ENCODE assay signal across 14 cellular contexts in the genomic region with DNA sequence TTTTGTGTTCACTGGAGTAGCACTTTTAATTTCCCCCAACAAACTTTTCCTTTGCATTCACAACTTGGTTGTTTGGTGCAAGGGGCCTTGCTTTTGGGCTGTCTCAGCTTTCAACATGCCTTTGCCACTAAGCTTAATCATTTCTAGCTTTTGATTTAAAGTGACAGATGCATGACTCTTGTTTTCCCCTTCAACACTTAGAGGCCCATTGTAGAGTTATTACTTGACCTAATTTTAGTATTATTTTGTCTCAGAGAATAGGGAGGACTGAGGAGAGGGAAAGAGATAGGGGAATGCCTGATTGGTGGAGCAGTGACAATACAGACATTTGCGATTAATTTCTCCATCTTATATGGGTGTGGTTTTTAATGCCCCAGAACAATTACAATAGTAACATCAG.
DNase-seq lines count a peak whose midpoint lies in the region; ATAC-seq and TF ChIP-seq lines count a peak whose summit lies in the region.
"Had no signal": no experiment of that assay in that cellular context is flagged by ENCODE, and none has a peak within 500 bp of the region (broad histone marks: within the 10 kb centered on the region; RNA-seq: fewer than 3 reads in every experiment).

No MANE protein-coding gene starts in this region.

- DNase-seq in activated CD8-positive, alpha-beta T cell treated with anti-CD3 and anti-CD28 coated beads for 36 hours: no peak
- DNase-seq in activated CD8-positive, alpha-beta T cell treated with anti-CD3 and anti-CD28 coated beads, Interleukin-2, amount 10 ng/mL, durations not matched to agents 7 days and 5 days: no peak
- DNase-seq in stimulated activated naive CD8-positive, alpha-beta T cell treated with anti-CD3 and anti-CD28 coated beads, Interleukin-15, amount 100 ng/mL, for 72 hours: no peak
- DNase-seq in stimulated activated naive CD8-positive, alpha-beta T cell treated with anti-CD3 and anti-CD28 coated beads, Interleukin-15, Interleukin-2, amounts not matched to agents 100 U/mL and 50 U/mL, for 24 hours: no peak
- peak; percentile 7 for DNase-seq in retinal pigment epithelial cell (ENCODE audit: low read depth)
- DNase-seq: CD8-positive, alpha-beta T cell; COR-L47; DMS153; DND-41; GDM1; GOT3; H9 had no signal

- POLR2A ChIA-PET in activated CD8-positive, alpha-beta T cell treated with anti-CD3 and anti-CD28 coated beads for 36 hours (lab: Charles Lee): interaction anchor here (0.7 kb wide), 1 partner anchor 225 kb away, joined by 4 read pairs; no protein-coding TSS in a partner anchor
- POLR2A ChIA-PET in activated CD8-positive, alpha-beta T cell treated with anti-CD3 and anti-CD28 coated beads, Interleukin-2, amount 10 ng/mL, durations not matched to agents 7 days and 5 days (lab: Charles Lee): no interaction called here

- peak; percentile 30 for ATAC-seq in activated CD8-positive, alpha-beta T cell treated with anti-CD3 and anti-CD28 coated beads for 36 hours
- ATAC-seq in activated CD8-positive, alpha-beta T cell treated with anti-CD3 and anti-CD28 coated beads, Interleukin-2, amount 10 ng/mL, durations not matched to agents 7 days and 5 days: no peak
- ATAC-seq in stimulated activated naive CD8-positive, alpha-beta T cell treated with anti-CD3 and anti-CD28 coated beads, Interleukin-15, amount 100 ng/mL, for 72 hours: peak; percentile 33
- ATAC-seq in stimulated activated naive CD8-positive, alpha-beta T cell treated with anti-CD3 and anti-CD28 coated beads, Interleukin-15, Interleukin-2, amounts not matched to agents 100 U/mL and 50 U/mL, for 24 hours: no peak
- no peak for ATAC-seq in GM21528 (IDR thresholded peaks at IDR 0.05; ENCODE audit: low FRiP score, unreplicated experiment)
- ATAC-seq: CD8-positive, alpha-beta T cell had no signal

- H3K27me3 Mint-ChIP-seq in activated CD8-positive, alpha-beta T cell treated with anti-CD3 and anti-CD28 coated beads for 36 hours: no peaks in the 10 kb centered on the region
- H3K27me3 Mint-ChIP-seq in activated CD8-positive, alpha-beta T cell treated with anti-CD3 and anti-CD28 coated beads, Interleukin-2, amount 10 ng/mL, durations not matched to agents 7 days and 5 days (ENCODE audit: low read depth): no peaks in the 10 kb centered on the region
- no peaks in the 10 kb centered on the region for H3K27me3 Mint-ChIP-seq in stimulated activated naive CD8-positive, alpha-beta T cell treated with anti-CD3 and anti-CD28 coated beads, Interleukin-15, amount 100 ng/mL, for 72 hours

- H3K27ac Mint-ChIP-seq in activated CD8-positive, alpha-beta T cell treated with anti-CD3 and anti-CD28 coated beads for 36 hours: no peak overlapping the region
- no peak overlapping the region for H3K27ac Mint-ChIP-seq in activated CD8-positive, alpha-beta T cell treated with anti-CD3 and anti-CD28 coated beads, Interleukin-2, amount 10 ng/mL, durations not matched to agents 7 days and 5 days
- no peak overlapping the region for H3K27ac Mint-ChIP-seq in stimulated activated naive CD8-positive, alpha-beta T cell treated with anti-CD3 and anti-CD28 coated beads, Interleukin-15, amount 100 ng/mL, for 72 hours
- H3K27ac Mint-ChIP-seq: CD14-positive monocyte; CD8-positive, alpha-beta T cell had no signal

- intact Hi-C loops in activated CD8-positive, alpha-beta T cell treated with anti-CD3 and anti-CD28 coated beads for 36 hours (cut with micrococcal nuclease): no loop called here

- CTCF ChIA-PET in activated CD8-positive, alpha-beta T cell treated with anti-CD3 and anti-CD28 coated beads for 36 hours (lab: Charles Lee): interaction anchor here (1.0 to 1.6 kb wide), 2 partner anchors 12 to 73 kb away, joined by 3 to 6 read pairs; no protein-coding TSS in a partner anchor
- CTCF ChIA-PET in activated CD8-positive, alpha-beta T cell treated with anti-CD3 and anti-CD28 coated beads, Interleukin-2, amount 10 ng/mL, durations not matched to agents 7 days and 5 days (lab: Charles Lee): interaction anchor here (0.8 kb wide), 1 partner anchor 73 kb away, joined by 3 read pairs; no protein-coding TSS in a partner anchor

- H3K4me3 ChIP-seq in retinal pigment epithelial cell (ENCODE audit: low read length): no peak overlapping the region

- H3K36me3 Mint-ChIP-seq in activated CD8-positive, alpha-beta T cell treated with anti-CD3 and anti-CD28 coated beads for 36 hours (ENCODE audit: low read depth): no peaks in the 10 kb centered on the region
- H3K36me3 Mint-ChIP-seq in activated CD8-positive, alpha-beta T cell treated with anti-CD3 and anti-CD28 coated beads, Interleukin-2, amount 10 ng/mL, durations not matched to agents 7 days and 5 days (ENCODE audit: low read depth): no peaks in the 10 kb centered on the region
- H3K36me3 Mint-ChIP-seq: CD14-positive monocyte; CD8-positive, alpha-beta T cell had no signal

- no peak overlapping the region for H3K4me3 Mint-ChIP-seq in activated CD8-positive, alpha-beta T cell treated with anti-CD3 and anti-CD28 coated beads for 36 hours
- no peak overlapping the region for H3K4me3 Mint-ChIP-seq in activated CD8-positive, alpha-beta T cell treated with anti-CD3 and anti-CD28 coated beads, Interleukin-2, amount 10 ng/mL, durations not matched to agents 7 days and 5 days
- no peak overlapping the region for H3K4me3 Mint-ChIP-seq in stimulated activated naive CD8-positive, alpha-beta T cell treated with anti-CD3 and anti-CD28 coated beads, Interleukin-15, amount 100 ng/mL, for 72 hours
- H3K4me3 Mint-ChIP-seq: CD14-positive monocyte; CD8-positive, alpha-beta T cell; H9 had no signal

- peaks cover 11% of the 10 kb centered on the region for H3K4me1 Mint-ChIP-seq in activated CD8-positive, alpha-beta T cell treated with anti-CD3 and anti-CD28 coated beads for 36 hours (ENCODE audit: low read depth)
- H3K4me1 Mint-ChIP-seq in activated CD8-positive, alpha-beta T cell treated with anti-CD3 and anti-CD28 coated beads, Interleukin-2, amount 10 ng/mL, durations not matched to agents 7 days and 5 days (ENCODE audit: low read depth): no peaks in the 10 kb centered on the region
- H3K4me1 Mint-ChIP-seq in stimulated activated naive CD8-positive, alpha-beta T cell treated with anti-CD3 and anti-CD28 coated beads, Interleukin-15, amount 100 ng/mL, for 72 hours: peaks cover 8% of the 10 kb centered on the region
- H3K4me1 Mint-ChIP-seq: CD14-positive monocyte had no signal

- no peak for TF ChIP-seq CTCF in activated CD8-positive, alpha-beta T cell treated with anti-CD3 and anti-CD28 coated beads for 36 hours (IDR thresholded peaks at IDR 0.05)
- no peak for TF ChIP-seq CTCF in retinal pigment epithelial cell (conservative IDR thresholded peaks at IDR 0.05; ENCODE audit: low read depth, low read length)

- no peaks in the 10 kb centered on the region for H3K9me3 Mint-ChIP-seq in activated CD8-positive, alpha-beta T cell treated with anti-CD3 and anti-CD28 coated beads for 36 hours
- H3K9me3 Mint-ChIP-seq in activated CD8-positive, alpha-beta T cell treated with anti-CD3 and anti-CD28 coated beads, Interleukin-2, amount 10 ng/mL, durations not matched to agents 7 days and 5 days (ENCODE audit: insufficient read depth): no peaks in the 10 kb centered on the region
- H3K9me3 Mint-ChIP-seq in stimulated activated naive CD8-positive, alpha-beta T cell treated with anti-CD3 and anti-CD28 coated beads, Interleukin-15, amount 100 ng/mL, for 72 hours: no peaks in the 10 kb centered on the region
- H3K9me3 Mint-ChIP-seq: CD8-positive, alpha-beta T cell; H9 had no signal

Comparison
In these comparisons a context has a peak if more than half of its experiments do, and no peak if none do; other contexts are left out.
1. ATAC-seq: peak in activated CD8-positive, alpha-beta T cell treated with anti-CD3 and anti-CD28 coated beads for 36 hours (single experiment) and stimulated activated naive CD8-positive, alpha-beta T cell treated with anti-CD3 and anti-CD28 coated beads, Interleukin-15, amount 100 ng/mL, for 72 hours (single experiment); none in activated CD8-positive, alpha-beta T cell treated with anti-CD3 and anti-CD28 coated beads, Interleukin-2, amount 10 ng/mL, durations not matched to agents 7 days and 5 days (single experiment), stimulated activated naive CD8-positive, alpha-beta T cell treated with anti-CD3 and anti-CD28 coated beads, Interleukin-15, Interleukin-2, amounts not matched to agents 100 U/mL and 50 U/mL, for 24 hours (single experiment) and GM21528 (single experiment).